ENCODE assay signal across 8 cellular contexts in the genomic region with DNA sequence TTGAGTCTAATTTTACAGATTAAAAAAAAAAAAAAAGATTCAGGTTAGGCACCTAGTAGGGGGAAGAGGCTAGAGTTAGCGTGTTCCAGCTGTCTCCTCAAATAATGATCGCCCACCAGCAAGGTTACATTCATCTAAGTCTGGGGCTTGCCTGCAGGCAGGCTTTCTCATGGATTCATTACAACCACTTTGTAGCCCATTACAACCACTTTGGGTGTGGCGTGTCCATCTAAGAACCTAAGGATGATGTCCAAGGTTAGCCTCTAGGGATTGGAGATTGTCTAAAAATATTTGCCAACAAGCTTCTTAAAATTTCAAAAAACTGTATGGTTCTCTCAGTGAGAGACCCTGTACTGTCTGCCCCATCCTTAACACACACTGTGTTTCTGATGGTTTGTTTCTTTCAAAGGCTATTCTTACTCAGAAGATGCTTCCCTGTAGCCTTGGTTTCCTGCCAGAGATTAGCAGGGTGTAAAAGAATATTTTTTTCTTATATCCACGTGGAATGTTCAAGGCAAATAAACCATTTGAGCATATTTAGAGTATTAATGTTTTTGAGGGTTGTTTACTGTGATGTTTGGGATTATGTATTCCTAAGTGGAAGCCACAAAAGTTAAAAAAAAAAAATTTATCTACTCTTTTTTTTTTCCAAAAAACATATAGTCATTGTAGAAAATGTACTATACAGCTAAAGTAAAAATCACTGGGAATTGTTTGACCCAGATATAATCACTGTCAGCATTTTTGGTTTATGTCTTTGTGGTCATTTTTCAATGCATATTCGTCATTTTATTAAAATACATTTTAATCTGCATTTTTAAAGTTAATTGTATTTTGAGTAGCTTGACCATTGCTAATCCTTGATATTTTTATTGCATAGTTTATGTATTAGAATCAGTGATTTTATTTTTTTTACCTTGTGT. TPM values are rescaled to one million over a fixed set of nuclear protein-coding genes. Genes with fewer than 3 reads are reported as not detected.
A peak's percentile ranks its signal among the peaks of the same experiment; 100 is the strongest.
DNase-seq lines count a peak whose midpoint lies in the region; ATAC-seq and TF ChIP-seq lines count a peak whose summit lies in the region.

No MANE protein-coding gene starts in this region.

- POLR2A ChIA-PET in activated CD8-positive, alpha-beta T cell treated with anti-CD3 and anti-CD28 coated beads, Interleukin-2, amount 10 ng/mL, durations not matched to agents 7 days and 5 days (lab: Charles Lee) = interaction anchor here (0.6 to 1.6 kb wide), 10 partner anchors 8 to 1371 kb away, joined by 3 to 10 read pairs (median 4); partner anchors contain the start of gene HSP90AA1

- peak overlapping the region; percentile 88 for H3K4me3 Mint-ChIP-seq in activated T-cell treated with anti-CD3 and anti-CD28 coated beads, Interleukin-2, amount 50 U/mL, for 4 hours
- H3K4me3 Mint-ChIP-seq in activated CD8-positive, alpha-beta T cell treated with anti-CD3 and anti-CD28 coated beads, Interleukin-2, amount 10 ng/mL, durations not matched to agents 7 days and 5 days = peak overlapping the region; percentile 94
- peak overlapping the region; percentile 88 to 90 (median 88) for H3K4me3 Mint-ChIP-seq in immature natural killer cell

- H3K4me3 ChIP-seq in thoracic aorta = peak overlapping the region; percentile 99

- no peaks in the 10 kb centered on the region for H3K9me3 ChIP-seq in thoracic aorta

- H3K27me3 Mint-ChIP-seq in activated T-cell treated with anti-CD3 and anti-CD28 coated beads, Interleukin-2, amount 50 U/mL, for 4 hours (ENCODE audit: low read depth) = no peaks in the 10 kb centered on the region
- H3K27me3 Mint-ChIP-seq in activated CD8-positive, alpha-beta T cell treated with anti-CD3 and anti-CD28 coated beads, Interleukin-2, amount 10 ng/mL, durations not matched to agents 7 days and 5 days (ENCODE audit: low read depth) = peaks cover 3% of the 10 kb centered on the region
- peaks cover 2 to 13% (median 3%) of the 10 kb centered on the region in 3 donors for H3K27me3 Mint-ChIP-seq in immature natural killer cell (ENCODE audit: low read depth in 3 of 3)

- TF ChIP-seq CTCF in thoracic aorta (IDR thresholded peaks at IDR 0.05) = no peak

- H3K4me1 ChIP-seq in thoracic aorta (ENCODE audit: control insufficient read depth in 1 of 2, low read depth in 2 of 2) = peaks cover 12 to 43% of the 10 kb centered on the region in 2 donors

- no peaks in the 10 kb centered on the region for H3K36me3 ChIP-seq in thoracic aorta

- H3K27ac Mint-ChIP-seq in activated CD8-positive, alpha-beta T cell treated with anti-CD3 and anti-CD28 coated beads, Interleukin-2, amount 10 ng/mL, durations not matched to agents 7 days and 5 days = peak overlapping the region; percentile 92
- peak overlapping the region; percentile 82 to 94 (median 92) for H3K27ac Mint-ChIP-seq in immature natural killer cell

- H3K9me3 Mint-ChIP-seq in activated T-cell treated with anti-CD3 and anti-CD28 coated beads, Interleukin-2, amount 50 U/mL, for 4 hours = no peaks in the 10 kb centered on the region
- H3K9me3 Mint-ChIP-seq in activated CD8-positive, alpha-beta T cell treated with anti-CD3 and anti-CD28 coated beads, Interleukin-2, amount 10 ng/mL, durations not matched to agents 7 days and 5 days (ENCODE audit: insufficient read depth) = no peaks in the 10 kb centered on the region
- H3K9me3 Mint-ChIP-seq in immature natural killer cell = no peaks in the 10 kb centered on the region

- no peak for ATAC-seq in activated T-cell treated with anti-CD3 and anti-CD28 coated beads, Interleukin-2, amount 50 U/mL, for 4 hours
- ATAC-seq in activated CD8-positive, alpha-beta T cell treated with anti-CD3 and anti-CD28 coated beads, Interleukin-2, amount 10 ng/mL, durations not matched to agents 7 days and 5 days = no peak
- no peak for ATAC-seq in thoracic aorta (ENCODE audit: insufficient number of reproducible peaks, low FRiP score, low read depth)

- peak overlapping the region; percentile 92 to 95 for H3K27ac ChIP-seq in thoracic aorta

- DNase-seq in activated T-cell treated with anti-CD3 and anti-CD28 coated beads, Interleukin-2, amount 50 U/mL, for 4 hours = no peak
- no peak for DNase-seq in activated T-cell treated with anti-CD3 and anti-CD28 coated beads, Interleukin-2, amount 50 U/mL, for 1 hour
- no peak for DNase-seq in activated CD8-positive, alpha-beta T cell treated with anti-CD3 and anti-CD28 coated beads, Interleukin-2, amount 10 ng/mL, durations not matched to agents 7 days and 5 days
- DNase-seq in immature natural killer cell (no peak), thoracic aorta (ENCODE audit: low spot score) (no peak), NCI-H2081 (lab: John Stamatoyannopoulos, UW) (no peak), NCI-H1436 treated with DMSO at 0.1 percent for 48 hours (lab: John Stamatoyannopoulos, UW) (no peak), MV-4-11 (lab: John Stamatoyannopoulos, UW) (no peak)

- no peaks in the 10 kb centered on the region for H3K27me3 ChIP-seq in thoracic aorta (replicated peaks; ENCODE audit: insufficient read depth)

- peaks cover 38% of the 10 kb centered on the region for H3K4me1 Mint-ChIP-seq in activated T-cell treated with anti-CD3 and anti-CD28 coated beads, Interleukin-2, amount 50 U/mL, for 4 hours (ENCODE audit: low read depth)
- H3K4me1 Mint-ChIP-seq in activated CD8-positive, alpha-beta T cell treated with anti-CD3 and anti-CD28 coated beads, Interleukin-2, amount 10 ng/mL, durations not matched to agents 7 days and 5 days (ENCODE audit: low read depth) = peaks cover 44% of the 10 kb centered on the region
- peaks cover 41 to 62% of the 10 kb centered on the region in 2 donors for H3K4me1 Mint-ChIP-seq in immature natural killer cell

- H3K36me3 Mint-ChIP-seq in activated T-cell treated with anti-CD3 and anti-CD28 coated beads, Interleukin-2, amount 50 U/mL, for 4 hours (ENCODE audit: insufficient read depth) = peaks cover 10% of the 10 kb centered on the region
- H3K36me3 Mint-ChIP-seq in activated CD8-positive, alpha-beta T cell treated with anti-CD3 and anti-CD28 coated beads, Interleukin-2, amount 10 ng/mL, durations not matched to agents 7 days and 5 days (ENCODE audit: low read depth) = peaks cover 19% of the 10 kb centered on the region
- H3K36me3 Mint-ChIP-seq in immature natural killer cell = peaks cover 0 to 6% (median 3%) of the 10 kb centered on the region in 3 donors

- CTCF ChIA-PET in activated CD8-positive, alpha-beta T cell treated with anti-CD3 and anti-CD28 coated beads, Interleukin-2, amount 10 ng/mL, durations not matched to agents 7 days and 5 days (lab: Charles Lee) = interaction anchor here (0.7 to 3.0 kb wide), 9 partner anchors 13 to 351 kb away, joined by 3 to 13 read pairs (median 6); no protein-coding TSS in a partner anchor

RNA-seq across cellular contexts. Expression of gene DYNC1H1, which starts 1.7 kb away (rescaled TPM):
- total RNA-seq in activated T-cell treated with anti-CD3 and anti-CD28 coated beads, Interleukin-2, amount 50 U/mL, for 4 hours = 100 to 1,000 TPM; 198 to 211 (median 204) TPM
- total RNA-seq in activated CD8-positive, alpha-beta T cell treated with anti-CD3 and anti-CD28 coated beads, Interleukin-2, amount 10 ng/mL, durations not matched to agents 7 days and 5 days = 100 to 1,000 TPM; 271 to 274 TPM
- polyA plus RNA-seq in immature natural killer cell = 10 to 100 TPM; 15.7 to 78.5 (median 25.5) TPM
- 100 to 1,000 TPM; 517 to 555 TPM for total RNA-seq in thoracic aorta
